In genomic region chr17:8499614-8500013, GRCh38 we compare ENCODE assay signal across 16 cellular contexts.
DNase-seq lines count a peak whose midpoint lies in the region; ATAC-seq, FAIRE-seq and TF ChIP-seq lines count a peak whose summit lies in the region.
"Had no signal": no experiment of that assay in that cellular context is flagged by ENCODE, and none has a peak within 500 bp of the region (broad histone marks: within the 10 kb centered on the region; RNA-seq: fewer than 3 reads in every experiment).

No MANE protein-coding gene starts in this region.

- 60% methylated on average over 4 of the region's 5 CpGs for WGBS in right lobe of liver (ENCODE audit: insufficient coverage, low coverage, low lambda C conversion rate, missing lambda C conversion rate)
- 99% methylated on average over 5 of the region's 5 CpGs for WGBS in HepG2 (ENCODE audit: low lambda C conversion rate)
- WGBS in transverse colon (ENCODE audit: low coverage in 1 of 2), 2 donors, result 89% methylated on average over 5 of the region's 5 CpGs; no CpG with 5 or more reads in 1 of the 2 donors

- no peak for TF ChIP-seq EP300 in HepG2 (IDR thresholded peaks at IDR 0.05; ENCODE audit: low read depth in 2 of 2, low read length in 2 of 2)
- no peak for TF ChIP-seq EP300 in HepG2 (CRISPR knock-in tag; IDR thresholded peaks at IDR 0.05; ENCODE audit: borderline replicate concordance)
- TF ChIP-seq EP300 in transverse colon (IDR thresholded peaks at IDR 0.05; ENCODE audit: low read depth), result no peak

- H3K36me3 Mint-ChIP-seq in activated CD4-positive, alpha-beta T cell treated with anti-CD3 and anti-CD28 coated beads for 36 hours (ENCODE audit: low read depth), result no peaks in the 10 kb centered on the region
- H3K36me3 Mint-ChIP-seq: CD14-positive monocyte; CD8-positive, alpha-beta T cell had no signal

- POLR2A ChIA-PET in HepG2 (lab: Yijun Ruan, JAX), result no interaction called here
- POLR2A ChIA-PET in activated CD4-positive, alpha-beta T cell treated with anti-CD3 and anti-CD28 coated beads for 36 hours (lab: Charles Lee), result no interaction called here

- FAIRE-seq in HepG2 (lab: Jason Lieb, UNC), result no peak

- H3K9me3 ChIP-seq in right lobe of liver (no peaks in the 10 kb centered on the region), HepG2 (ENCODE audit: low read length) (no peaks in the 10 kb centered on the region), thoracic aorta (no peaks in the 10 kb centered on the region), transverse colon (no peaks in the 10 kb centered on the region)
- H3K9me3 ChIP-seq: BLaER1 had no signal

- intact Hi-C loops in right lobe of liver (cut with DNase I) (no loop called here), HepG2 (cut with micrococcal nuclease; ENCODE audit: unreplicated experiment) (no loop called here), transverse colon (cut with DNase I; ENCODE audit: low total_unique reads) (no loop called here)
- intact Hi-C loops in activated CD4-positive, alpha-beta T cell treated with anti-CD3 and anti-CD28 coated beads for 36 hours (cut with DNase I, micrococcal nuclease), result no loop called here

- no peaks in the 10 kb centered on the region for H3K79me2 ChIP-seq in HepG2 (ENCODE audit: insufficient read depth, low read length)

- H3K4me3 ChIP-seq in right lobe of liver (no peak overlapping the region), HepG2 (replicated peaks in 1 of 3; ENCODE audit: insufficient read depth in 1 of 3, low read depth in 2 of 3, low read length in 3 of 3) (no peak overlapping the region), thoracic aorta (no peak overlapping the region), transverse colon (no peak overlapping the region)
- H3K4me3 ChIP-seq: BLaER1, GM23338 had no signal

- H3K4me1 Mint-ChIP-seq in activated CD4-positive, alpha-beta T cell treated with anti-CD3 and anti-CD28 coated beads for 36 hours, result no peaks in the 10 kb centered on the region
- H3K4me1 Mint-ChIP-seq: CD14-positive monocyte, GM23338, H9 had no signal

- no TSS peak for BruUV-seq in HepG2 (replicated peaks; lab: Mats Ljungman, UMichigan)

- H3K27ac Mint-ChIP-seq in activated CD4-positive, alpha-beta T cell treated with anti-CD3 and anti-CD28 coated beads for 36 hours, result no peak overlapping the region
- H3K27ac Mint-ChIP-seq: CD14-positive monocyte; CD8-positive, alpha-beta T cell; GM23338 had no signal

- H3K4me1 ChIP-seq in right lobe of liver, result no peaks in the 10 kb centered on the region
- H3K4me1 ChIP-seq in HepG2 (ENCODE audit: insufficient read depth, low read length), result no peaks in the 10 kb centered on the region
- H3K4me1 ChIP-seq in thoracic aorta (ENCODE audit: control insufficient read depth in 1 of 2, low read depth in 2 of 2), result peaks cover 14 to 29% of the 10 kb centered on the region in 2 donors
- no peaks in the 10 kb centered on the region for H3K4me1 ChIP-seq in transverse colon
- H3K4me1 ChIP-seq: BLaER1 had no signal

- TF ChIP-seq POLR2A in right lobe of liver (IDR thresholded peaks at IDR 0.05) (no peak), HepG2 (IDR thresholded peaks at IDR 0.05; ENCODE audit: insufficient read depth in 1 of 2, low read depth in 2 of 2, low read length in 2 of 2) (no peak), transverse colon (IDR thresholded peaks at IDR 0.05) (no peak)

- H2AFZ ChIP-seq in HepG2 (ENCODE audit: low read length), result no peak overlapping the region
- H2AFZ ChIP-seq: GM23338 had no signal

- H3K4me3 Mint-ChIP-seq in activated CD4-positive, alpha-beta T cell treated with anti-CD3 and anti-CD28 coated beads for 36 hours, result no peak overlapping the region
- H3K4me3 Mint-ChIP-seq: CD14-positive monocyte; CD8-positive, alpha-beta T cell; GM23338; H9 had no signal

- H3K4me2 ChIP-seq in HepG2 (ENCODE audit: low read depth, low read length), result no peak overlapping the region
- H3K4me2 ChIP-seq: BLaER1, GM23338 had no signal

- no peaks in the 10 kb centered on the region for H3K27me3 Mint-ChIP-seq in activated CD4-positive, alpha-beta T cell treated with anti-CD3 and anti-CD28 coated beads for 36 hours

- no peak for DNase-seq in right lobe of liver
- no peak for DNase-seq in HepG2 (ENCODE audit: low spot score)
- no peak for DNase-seq in left lobe of liver (ENCODE audit: low spot score)
- DNase-seq in thoracic aorta (ENCODE audit: low spot score), result no peak
- no peak for DNase-seq in transverse colon
- no peak for DNase-seq in KBM-7
- DNase-seq in activated CD4-positive, alpha-beta T cell treated with anti-CD3 and anti-CD28 coated beads for 36 hours, result no peak
- DNase-seq: 8988T, Calu3, DMS79 treated with DMSO at 0.1 percent for 48 hours, GF-D8, H9 had no signal

- peaks cover 0 to 14% (median 8%) of the 10 kb centered on the region in 4 donors for H3K36me3 ChIP-seq in right lobe of liver
- peaks cover 37 to 71% of the 10 kb centered on the region in 2 experiments for H3K36me3 ChIP-seq in HepG2 (replicated peaks in 1 of 2; ENCODE audit: control insufficient read depth in 1 of 2, insufficient read depth in 2 of 2, low read length in 2 of 2)
- H3K36me3 ChIP-seq in thoracic aorta, result peaks cover 80% of the 10 kb centered on the region
- H3K36me3 ChIP-seq in transverse colon, result no peaks in the 10 kb centered on the region

- CTCF ChIA-PET in HepG2 (lab: Yijun Ruan, JAX; ENCODE audit: low intra/inter-chr PET ratio, low total read pairs), result no interaction called here
- CTCF ChIA-PET in activated CD4-positive, alpha-beta T cell treated with anti-CD3 and anti-CD28 coated beads for 36 hours (lab: Charles Lee), result interaction anchor here (0.8 kb wide), 1 partner anchor 899 kb away, joined by 4 read pairs; no protein-coding TSS in a partner anchor

- in situ Hi-C loops in HepG2 (cut with HindIII; ENCODE audit: extremely low pct_ligation_motif_present, low pct_unique_long_range_greater_than_20kb), result no loop called here
- in situ Hi-C loops in transverse colon (cut with MboI; ENCODE audit: low pct_ligation_motif_present in 1 of 4, low pct_unique_long_range_greater_than_20kb in 1 of 4, low sequenced_read_pairs in 3 of 4), result no loop called here
- in situ Hi-C loops in KBM-7 (cut with MboI; ENCODE audit: low pct_unique_long_range_greater_than_20kb, low sequenced_read_pairs), result no loop called here

- no peak overlapping the region for H3K9ac ChIP-seq in HepG2 (ENCODE audit: insufficient read depth, low read depth, low read length)

- H3K9me3 Mint-ChIP-seq in activated CD4-positive, alpha-beta T cell treated with anti-CD3 and anti-CD28 coated beads for 36 hours (ENCODE audit: low read depth), result no peaks in the 10 kb centered on the region
- H3K9me3 Mint-ChIP-seq: CD8-positive, alpha-beta T cell; GM23338; H9 had no signal

- no peak for TF ChIP-seq RAD21 in HepG2 (CRISPR knock-in tag; IDR thresholded peaks at IDR 0.05)

- no peak for TF ChIP-seq CTCF in right lobe of liver (IDR thresholded peaks at IDR 0.05)
- TF ChIP-seq CTCF in HepG2 (CRISPR knock-in tag; IDR thresholded peaks at IDR 0.05), result no peak
- no peak for TF ChIP-seq CTCF in thoracic aorta (IDR thresholded peaks at IDR 0.05)
- TF ChIP-seq CTCF in transverse colon (IDR thresholded peaks at IDR 0.05), result no peak

- no peak overlapping the region for H3K27ac ChIP-seq in right lobe of liver
- H3K27ac ChIP-seq in HepG2 (ENCODE audit: extremely low read length, insufficient read depth, low read length), result no peak overlapping the region
- peak overlapping the region; percentile 35 to 69 for H3K27ac ChIP-seq in thoracic aorta
- H3K27ac ChIP-seq in transverse colon, result no peak overlapping the region
- H3K27ac ChIP-seq: BLaER1 had no signal

- H4K20me1 ChIP-seq in HepG2 (ENCODE audit: insufficient read depth, low read length), result no peaks in the 10 kb centered on the region

- H3K27me3 ChIP-seq in right lobe of liver (no peaks in the 10 kb centered on the region), HepG2 (ENCODE audit: control insufficient read depth in 1 of 2, insufficient read depth in 2 of 2, low read length in 2 of 2) (no peaks in the 10 kb centered on the region), thoracic aorta (replicated peaks; ENCODE audit: insufficient read depth) (no peaks in the 10 kb centered on the region), transverse colon (no peaks in the 10 kb centered on the region)
- H3K27me3 ChIP-seq: BLaER1 had no signal

- ATAC-seq in right lobe of liver, result peak in 3 of 4 donors; percentile 42 to 55 (median 45)
- ATAC-seq in HepG2, result no peak
- peak; percentile 21 for ATAC-seq in left lobe of liver
- ATAC-seq in thoracic aorta (ENCODE audit: insufficient number of reproducible peaks, low FRiP score, low read depth), result no peak
- no peak for ATAC-seq in activated CD4-positive, alpha-beta T cell treated with anti-CD3 and anti-CD28 coated beads for 36 hours
- ATAC-seq: CD8-positive, alpha-beta T cell; GM23338 had no signal

TF ChIP-seq in HepG2, 621 proteins besides CTCF, POLR2A, EP300 and RAD21:
- TF ChIP-seq GATA4 (IDR thresholded peaks at IDR 0.05; ENCODE audit: borderline replicate concordance, low read depth) (no peak), TEAD3 (CRISPR knock-in tag; optimal IDR thresholded peaks at IDR 0.05; ENCODE audit: borderline replicate concordance) (no peak), NONO (IDR thresholded peaks at IDR 0.05) (no peak), NONO (CRISPR knock-in tag; conservative IDR thresholded peaks at IDR 0.05) (no peak), CCDC6 (CRISPR knock-in tag; IDR thresholded peaks at IDR 0.05) (no peak), PITX1 (CRISPR knock-in tag; IDR thresholded peaks at IDR 0.05) (no peak), TRAFD1 (CRISPR knock-in tag; IDR thresholded peaks at IDR 0.05; ENCODE audit: borderline replicate concordance) (no peak)
TF ChIP-seq in HepG2: peak in this region for 0.

Comparison
In these comparisons a context has a peak if more than half of its experiments do, and no peak if none do; other contexts are left out.
1. ATAC-seq: peak in right lobe of liver (3 of 4) and left lobe of liver (single experiment); none in HepG2 (single experiment), thoracic aorta (single experiment) and activated CD4-positive, alpha-beta T cell treated with anti-CD3 and anti-CD28 coated beads for 36 hours (single experiment).
2. H3K27ac ChIP-seq: peak in thoracic aorta (2 of 2); none in right lobe of liver (0 of 3), HepG2 (single experiment) and transverse colon (0 of 4).